In genomic region chr4:185395255-185395955, GRCh38 we compare ENCODE assay signal across 8 cellular contexts. TPM values are rescaled to one million over a fixed set of nuclear protein-coding genes. Genes with fewer than 3 reads are reported as not detected.
DNase-seq lines count a peak whose midpoint lies in the region; ATAC-seq and FAIRE-seq lines count a peak whose summit lies in the region.

Gene LRP2BP (minus strand): TSS chr4:185395924. CDS start chr4:185378186, 17,738 bp downstream.

- H3K36me3 ChIP-seq in ES-I3 (ENCODE audit: insufficient read depth, low read length) = no peaks in the 10 kb centered on the region
- no peaks in the 10 kb centered on the region for H3K36me3 ChIP-seq in small intestine (ENCODE audit: control insufficient read depth in 2 of 2, insufficient read depth in 2 of 2, low read length in 2 of 2)

- H3K9me3 ChIP-seq in ES-I3 (ENCODE audit: control insufficient read depth, insufficient read depth, low read length) = no peaks in the 10 kb centered on the region; the same call in 1 of the 2 replicates
- no peaks in the 10 kb centered on the region for H3K9me3 ChIP-seq in small intestine (ENCODE audit: control insufficient read depth, low read depth)

- peak; percentile 81 for DNase-seq in LoVo (ENCODE audit: low spot score)
- peak; percentile 48 for DNase-seq in small intestine
- no peak for DNase-seq in HCEC 1CT
- DNase-seq in HK-2 (ENCODE audit: unreplicated experiment) = no peak

- H3K4me3 ChIP-seq in iPS-11a (ENCODE audit: low read depth, low read length) (peak within 1 kb of the TSS; percentile 56), small intestine (ENCODE audit: low read depth in 1 of 2, low read length in 2 of 2) (peak within 1 kb of the TSS; percentile 71 to 94)

- no peak for ATAC-seq in HG02759 (IDR thresholded peaks at IDR 0.05; ENCODE audit: unreplicated experiment)

- FAIRE-seq in small intestine (lab: Jason Lieb, UNC) = no peak

- peak within 1 kb of the TSS; percentile 75; the same call in 1 of the 2 replicates for H3K9ac ChIP-seq in ES-I3 (ENCODE audit: low read depth, low read length)

- H3K27me3 ChIP-seq in small intestine (ENCODE audit: control insufficient read depth in 2 of 2, insufficient read depth in 2 of 2, low read length in 2 of 2) = no peaks in the 10 kb centered on the region

- H3K27ac ChIP-seq in adipose tissue (ENCODE audit: low read depth, low read length) = peak within 1 kb of the TSS; percentile 98
- peak within 1 kb of the TSS; percentile 100 for H3K27ac ChIP-seq in small intestine (ENCODE audit: low read depth in 1 of 2, low read length in 1 of 2)

- H3K4me1 ChIP-seq in ES-I3 (ENCODE audit: insufficient read depth, low read length) = no peaks in the 10 kb centered on the region
- no peaks in the 10 kb centered on the region for H3K4me1 ChIP-seq in small intestine (ENCODE audit: control insufficient read depth in 2 of 2, insufficient read depth in 1 of 2, low read depth in 1 of 2, low read length in 1 of 2)

- 3 to 7% (median 4%) methylated on average over 12 of the region's 12 CpGs for WGBS in adipose tissue, 3 donors
- 1 to 5% (median 2%) methylated on average over 12 of the region's 12 CpGs for WGBS in small intestine, 3 donors

RNA-seq across cellular contexts. Expression of gene LRP2BP, which starts in this region (rescaled TPM):
- polyA plus RNA-seq in adipose tissue (under 1 TPM; 0.22 to 0.78 (median 0.34) TPM), small intestine (under 1 TPM in 2 of 3 donors, not detected in 1; 0.21 to 0.22 TPM)

Comparison
In these comparisons a context has a peak if more than half of its experiments do, and no peak if none do; other contexts are left out.
1. Peak in DNase-seq, H3K4me3 ChIP-seq and H3K27ac ChIP-seq in small intestine; RNA of the gene not detected or under 1 TPM.